1 cellular context compared by ENCODE assay signal in the genomic region with DNA sequence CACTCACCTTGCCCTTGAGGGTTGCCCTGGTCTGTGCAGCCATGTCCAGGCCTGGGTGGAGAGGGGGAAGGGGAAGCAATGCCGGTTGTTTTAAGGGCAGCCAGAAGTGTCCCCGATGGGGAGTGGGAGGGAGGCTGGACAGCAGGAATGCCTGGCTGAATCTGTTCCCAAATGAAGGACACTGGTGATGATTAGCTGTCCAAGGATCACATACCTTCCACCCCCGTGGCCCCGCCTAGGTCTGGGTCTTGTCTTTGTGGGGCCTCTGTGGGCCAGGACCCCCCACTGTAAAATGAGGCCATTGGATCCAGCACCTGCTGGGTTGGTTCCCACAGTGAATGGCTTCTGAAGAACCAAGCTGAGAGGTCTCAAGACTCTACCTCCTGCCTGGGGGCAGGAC.
TF ChIP-seq lines count a peak whose summit lies in the region.

No MANE protein-coding gene starts in this region.

TF ChIP-seq in K562, 482 proteins besides CTCF, POLR2A, EP300 and RAD21 (continued from another document):
- TF ChIP-seq SMAD1 (IDR thresholded peaks at IDR 0.05; ENCODE audit: low read depth, low read length, partially characterized antibody) (no peak), TOE1 (IDR thresholded peaks at IDR 0.05; ENCODE audit: borderline replicate concordance) (no peak), TOE1 (CRISPR knock-in tag; IDR thresholded peaks at IDR 0.05; ENCODE audit: borderline replicate concordance, low read depth) (no peak)
- TF ChIP-seq, protein P1, sequence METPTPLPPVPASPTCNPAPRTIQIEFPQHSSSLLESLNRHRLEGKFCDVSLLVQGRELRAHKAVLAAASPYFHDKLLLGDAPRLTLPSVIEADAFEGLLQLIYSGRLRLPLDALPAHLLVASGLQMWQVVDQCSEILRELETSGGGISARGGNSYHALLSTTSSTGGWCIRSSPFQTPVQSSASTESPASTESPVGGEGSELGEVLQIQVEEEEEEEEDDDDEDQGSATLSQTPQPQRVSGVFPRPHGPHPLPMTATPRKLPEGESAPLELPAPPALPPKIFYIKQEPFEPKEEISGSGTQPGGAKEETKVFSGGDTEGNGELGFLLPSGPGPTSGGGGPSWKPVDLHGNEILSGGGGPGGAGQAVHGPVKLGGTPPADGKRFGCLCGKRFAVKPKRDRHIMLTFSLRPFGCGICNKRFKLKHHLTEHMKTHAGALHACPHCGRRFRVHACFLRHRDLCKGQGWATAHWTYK (CRISPR knock-in tag; IDR thresholded peaks at IDR 0.05), result no peak
